Comparison of ENCODE assay signal across 14 cellular contexts in genomic region chr1:10031461-10031860, GRCh38. TPM values are rescaled to one million over a fixed set of nuclear protein-coding genes. Genes with fewer than 3 reads are reported as not detected.
DNase-seq lines count a peak whose midpoint lies in the region; ATAC-seq and TF ChIP-seq lines count a peak whose summit lies in the region.
"Had no signal": no experiment of that assay in that cellular context is flagged by ENCODE, and none has a peak within 500 bp of the region (broad histone marks: within the 10 kb centered on the region; RNA-seq: fewer than 3 reads in every experiment).

No MANE protein-coding gene starts in this region.

- intact Hi-C loops in spleen (cut with DNase I; ENCODE audit: low total_unique reads): loop anchor here (5.0 to 10.0 kb wide), 2 partner anchors 87 to 154 kb away; partner anchors contain the start of genes LZIC and NMNAT1

- peaks cover 25% of the 10 kb centered on the region for H3F3A ChIP-seq in neural progenitor cell (ENCODE audit: low read depth)

- H3K27me3 ChIP-seq in neural progenitor cell: no peaks in the 10 kb centered on the region
- H3K27me3 ChIP-seq in spleen (replicated peaks in 1 of 7): no peaks in the 10 kb centered on the region

- ATAC-seq in GM21529 (IDR thresholded peaks at IDR 0.05; ENCODE audit: unreplicated experiment) (no peak), HG02981 (IDR thresholded peaks at IDR 0.05; ENCODE audit: unreplicated experiment) (no peak)

- DNase-seq in ELR (ENCODE audit: low read depth): peak; percentile 90
- peak; percentile 74 for DNase-seq in NCI-H226
- no peak for DNase-seq in chondrocyte (ENCODE audit: low spot score)
- DNase-seq in neural progenitor cell (ENCODE audit: low spot score): no peak
- DNase-seq in AML-193 (lab: John Stamatoyannopoulos, UW): no peak
- no peak for DNase-seq in spleen
- DNase-seq: activated CD4-positive, alpha-beta memory T cell treated with anti-CD3 and anti-CD28 coated beads for 36 hours; NCI-H2171; retina had no signal

- H4K20me1 ChIP-seq in neural progenitor cell (ENCODE audit: low read depth): peaks cover 6% of the 10 kb centered on the region

- no peak overlapping the region for H3K9ac ChIP-seq in neural progenitor cell

- H3K27ac Mint-ChIP-seq in chondrocyte (ENCODE audit: unreplicated experiment) (peak overlapping the region; percentile 78), neural progenitor cell (peak overlapping the region; percentile 69)
- H3K27ac Mint-ChIP-seq: T-helper 2 cell treated with Interferon-gamma antibody and Interleukin-4, amounts not matched to agents 5 μg/mL and 100 μg/mL, for 36 hours had no signal

- peaks cover 35% of the 10 kb centered on the region for H3K4me1 Mint-ChIP-seq in chondrocyte (ENCODE audit: low read depth)
- H3K4me1 Mint-ChIP-seq in neural progenitor cell: peaks cover 36% of the 10 kb centered on the region

- no peak overlapping the region for H3K4me3 ChIP-seq in neural progenitor cell
- H3K4me3 ChIP-seq in spleen: no peak overlapping the region

- H3K36me3 Mint-ChIP-seq in chondrocyte (ENCODE audit: low read depth) (no peaks in the 10 kb centered on the region), neural progenitor cell (peaks cover 2% of the 10 kb centered on the region)

- H3K27ac ChIP-seq in neural progenitor cell: no peak overlapping the region
- no peak overlapping the region for H3K27ac ChIP-seq in spleen

- H3K9me3 ChIP-seq in neural progenitor cell (ENCODE audit: low read depth) (peaks cover 4% of the 10 kb centered on the region), spleen (no peaks in the 10 kb centered on the region)

- no peaks in the 10 kb centered on the region for H3K9me3 Mint-ChIP-seq in chondrocyte (ENCODE audit: low read depth)
- peaks cover 10% of the 10 kb centered on the region for H3K9me3 Mint-ChIP-seq in neural progenitor cell
- H3K9me3 Mint-ChIP-seq: activated CD4-positive, alpha-beta memory T cell treated with anti-CD3 and anti-CD28 coated beads for 36 hours; central memory CD8-positive, alpha-beta T cell; T-helper 2 cell treated with Interferon-gamma antibody and Interleukin-4, amounts not matched to agents 5 μg/mL and 100 μg/mL, for 36 hours had no signal

- no peak overlapping the region for H2AFZ ChIP-seq in neural progenitor cell (replicated peaks)

- H3K79me2 ChIP-seq in neural progenitor cell (ENCODE audit: low read depth): peaks cover 31% of the 10 kb centered on the region

- no peak overlapping the region for H3K4me2 ChIP-seq in neural progenitor cell

- H3K27me3 Mint-ChIP-seq in chondrocyte (ENCODE audit: low read depth) (no peaks in the 10 kb centered on the region), neural progenitor cell (ENCODE audit: insufficient read depth, low read depth) (no peaks in the 10 kb centered on the region)
- H3K27me3 Mint-ChIP-seq: activated CD4-positive, alpha-beta memory T cell treated with anti-CD3 and anti-CD28 coated beads for 36 hours; central memory CD8-positive, alpha-beta T cell had no signal

- no peak for TF ChIP-seq POLR2A in spleen (IDR thresholded peaks at IDR 0.05)

- WGBS in spleen, 5 donors: 91 to 97% (median 92%) methylated on average over 3 of the region's 3 CpGs

- H3K36me3 ChIP-seq in neural progenitor cell: no peaks in the 10 kb centered on the region
- H3K36me3 ChIP-seq in spleen: peaks cover 0 to 6% (median 1%) of the 10 kb centered on the region in 6 donors

- no peak for TF ChIP-seq CTCF in chondrocyte (IDR thresholded peaks at IDR 0.05)
- TF ChIP-seq CTCF in neural progenitor cell (IDR thresholded peaks at IDR 0.05): no peak
- no peak for TF ChIP-seq CTCF in spleen (IDR thresholded peaks at IDR 0.05 in 8 of 11, conservative IDR thresholded peaks at IDR 0.05 in 3 of 11)

- H3K4me3 Mint-ChIP-seq in chondrocyte (ENCODE audit: unreplicated experiment): no peak overlapping the region
- no peak overlapping the region for H3K4me3 Mint-ChIP-seq in neural progenitor cell

- peaks cover 15% of the 10 kb centered on the region for H3K4me1 ChIP-seq in neural progenitor cell
- peaks cover 19 to 66% (median 34%) of the 10 kb centered on the region in 6 donors for H3K4me1 ChIP-seq in spleen

RNA-seq across cellular contexts. Expression of gene UBE4B, which starts 1.3 kb away (rescaled TPM):
- 46.3 to 51.9 TPM (median 47.1 TPM) in 3 replicates for total RNA-seq in chondrocyte
- total RNA-seq in neural progenitor cell (ENCODE audit: low replicate concordance): 66.2 and 66.7 TPM in 2 replicates
- 10 to 100 TPM; 27.0 to 53.8 (median 40.8) TPM for total RNA-seq in spleen
- 10 to 100 TPM in 2 of 3 donors, 1 to 10 TPM in 1; 8.8 to 12.7 (median 11.7) TPM for polyA plus RNA-seq in spleen

RNA-seq across cellular contexts. Expression of gene RBP7, which starts 34.4 kb away (rescaled TPM):
- total RNA-seq in chondrocyte (0.47 TPM in 1 of 3 replicates, not detected in the others), neural progenitor cell (ENCODE audit: low replicate concordance) (0.96 TPM in 1 of 2 replicates, not detected in the other), spleen (100 to 1,000 TPM in 2 of 7 donors, 10 to 100 TPM in 5; 21.1 to 144 (median 71.3) TPM)
- 100 to 1,000 TPM in 1 of 3 donors, 10 to 100 TPM in 2; 52.1 to 161 (median 58.6) TPM for polyA plus RNA-seq in spleen
- total RNA-seq: activated CD4-positive, alpha-beta memory T cell treated with anti-CD3 and anti-CD28 coated beads for 36 hours; MCF 10A had no signal

Comparison
In these comparisons a context has a peak if more than half of its experiments do, and no peak if none do; other contexts are left out.
1. DNase-seq: peak in ELR (single experiment) and NCI-H226 (single experiment); none in chondrocyte (single experiment), neural progenitor cell (single experiment), AML-193 (0 of 2) and spleen (single experiment).
2. RNA of gene RBP7, which starts 34.4 kb away (total RNA-seq): 21.1 to 144 TPM in spleen; 0.47 TPM in chondrocyte and 0.96 TPM in neural progenitor cell; every median in the first group is over 10 times any median in the second.